In the genomic region with DNA sequence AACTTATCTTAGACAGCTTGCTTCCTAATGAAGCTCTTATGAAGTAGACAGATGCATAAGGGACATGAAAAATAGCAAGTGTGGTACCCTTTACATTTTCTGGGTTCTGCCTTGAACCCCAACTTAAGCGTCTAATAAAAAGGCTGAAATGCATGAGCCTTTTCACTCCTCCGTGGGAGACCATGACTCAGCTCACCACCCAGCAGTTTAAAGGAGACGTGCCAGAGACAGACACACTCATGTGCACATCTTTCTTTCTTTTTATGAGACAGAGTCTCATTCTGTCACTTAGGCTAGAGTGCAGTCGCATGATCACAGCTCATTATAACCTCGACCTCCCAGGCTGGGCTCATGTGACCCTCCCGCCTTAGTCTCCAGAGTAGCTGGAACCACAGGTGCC, we compare ENCODE assay signal across 22 cellular contexts. TPM values are rescaled to one million over a fixed set of nuclear protein-coding genes. Genes with fewer than 3 reads are reported as not detected.
DNase-seq lines count a peak whose midpoint lies in the region; ATAC-seq and TF ChIP-seq lines count a peak whose summit lies in the region.
"Had no signal": no experiment of that assay in that cellular context is flagged by ENCODE, and none has a peak within 500 bp of the region (broad histone marks: within the 10 kb centered on the region; RNA-seq: fewer than 3 reads in every experiment).

No MANE protein-coding gene starts in this region.

- H3K4me3 ChIP-seq in fibroblast of villous mesenchyme (ENCODE audit: low read depth, low read length), result no peak overlapping the region

- peaks cover 4% of the 10 kb centered on the region for H3K36me3 Mint-ChIP-seq in chondrocyte (ENCODE audit: low read depth)
- H3K36me3 Mint-ChIP-seq: CD4-positive, CD25-positive, alpha-beta regulatory T cell had no signal

- TF ChIP-seq CTCF in fibroblast of villous mesenchyme (IDR thresholded peaks at IDR 0.05; ENCODE audit: insufficient read depth, low read depth, low read length) (no peak), chondrocyte (IDR thresholded peaks at IDR 0.05) (no peak)

- DNase-seq in Daoy (ENCODE audit: low read depth), result peak; percentile 36
- DNase-seq in M059J (ENCODE audit: low read depth), result peak; percentile 69
- peak; percentile 6 for DNase-seq in astrocyte of the hippocampus (ENCODE audit: low read depth, low spot score)
- DNase-seq in fibroblast of villous mesenchyme (ENCODE audit: low read depth), result peak; percentile 20
- DNase-seq in chondrocyte (ENCODE audit: low spot score), result no peak
- no peak for DNase-seq in HT-29 (ENCODE audit: low spot score)
- DNase-seq: CD4-positive, CD25-positive, alpha-beta regulatory T cell; COR-L47; DMS79; GOT3; HCEC 1CT; Kasumi-1; NCI-H1105 treated with DMSO at 0.1 percent for 48 hours; NCI-H2081; NCI-H2171; NCI-H446; NCI-H526; RPMI8226; SHP77 had no signal

- no peak overlapping the region for H3K4me3 Mint-ChIP-seq in chondrocyte (ENCODE audit: unreplicated experiment)
- H3K4me3 Mint-ChIP-seq: CD4-positive, CD25-positive, alpha-beta regulatory T cell had no signal

- peaks cover 24% of the 10 kb centered on the region for H3K4me1 Mint-ChIP-seq in chondrocyte (ENCODE audit: low read depth)
- H3K4me1 Mint-ChIP-seq: CD4-positive, CD25-positive, alpha-beta regulatory T cell had no signal

- no peaks in the 10 kb centered on the region for H3K27me3 Mint-ChIP-seq in chondrocyte (ENCODE audit: low read depth)
- H3K27me3 Mint-ChIP-seq: CD4-positive, CD25-positive, alpha-beta regulatory T cell had no signal

- no peak for ATAC-seq in HG02870 (IDR thresholded peaks at IDR 0.05; ENCODE audit: unreplicated experiment)
- no peak for ATAC-seq in HG03175 (IDR thresholded peaks at IDR 0.05; ENCODE audit: unreplicated experiment)
- ATAC-seq: SK-N-SH treated with all-trans-retinoic acid at 6 μM for 48 hours had no signal

- H3K9me3 Mint-ChIP-seq in chondrocyte (ENCODE audit: low read depth), result peaks cover 8% of the 10 kb centered on the region

- H3K27ac Mint-ChIP-seq in chondrocyte (ENCODE audit: unreplicated experiment), result no peak overlapping the region
- H3K27ac Mint-ChIP-seq: CD4-positive, CD25-positive, alpha-beta regulatory T cell had no signal

RNA-seq across cellular contexts. Expression of a gene that starts 22.3 kb away (rescaled TPM):
- not detected in 2 replicates for total RNA-seq in Daoy (2014; rRNA removed; shearing (Covaris generic))
- not detected in 2 replicates for total RNA-seq in M059J (2014; rRNA removed; shearing (Covaris generic))
- total RNA-seq in fibroblast of villous mesenchyme, result not detected in 2 replicates
- not detected in 3 replicates for total RNA-seq in chondrocyte
- total RNA-seq in HT-29 (2014; rRNA removed; shearing (Covaris generic)), result not detected in 2 replicates
- total RNA-seq: CD4-positive, CD25-positive, alpha-beta regulatory T cell had no signal

RNA-seq across cellular contexts. Expression of a gene that starts 32.0 kb away (rescaled TPM):
- not detected in 2 replicates for total RNA-seq in Daoy (2014; rRNA removed; shearing (Covaris generic))
- total RNA-seq in M059J (2014; rRNA removed; shearing (Covaris generic)), result not detected in 2 replicates
- not detected in 2 replicates for total RNA-seq in fibroblast of villous mesenchyme
- not detected in 3 replicates for total RNA-seq in chondrocyte
- not detected in 2 replicates for total RNA-seq in HT-29 (2014; rRNA removed; shearing (Covaris generic))
- total RNA-seq: CD4-positive, CD25-positive, alpha-beta regulatory T cell had no signal

Comparison
In these comparisons a context has a peak if more than half of its experiments do, and no peak if none do; other contexts are left out.
1. DNase-seq: peak in Daoy (single experiment), M059J (single experiment), astrocyte of the hippocampus (single experiment) and fibroblast of villous mesenchyme (single experiment); none in chondrocyte (single experiment) and HT-29 (single experiment).